Comparison of ENCODE assay signal across 34 cellular contexts in genomic region chr13:28409648-28410047, GRCh38.
DNase-seq lines count a peak whose midpoint lies in the region; ATAC-seq and TF ChIP-seq lines count a peak whose summit lies in the region.
"Had no signal": no experiment of that assay in that cellular context is flagged by ENCODE, and none has a peak within 500 bp of the region (broad histone marks: within the 10 kb centered on the region; RNA-seq: fewer than 3 reads in every experiment).

No MANE protein-coding gene starts in this region.

- TF ChIP-seq CTCF in left ventricle myocardium inferior (IDR thresholded peaks at IDR 0.05; ENCODE audit: borderline replicate concordance) (no peak), mesothelial cell of epicardium (IDR thresholded peaks at IDR 0.05; ENCODE audit: unreplicated experiment) (no peak)

- H3K9me3 ChIP-seq in left ventricle myocardium inferior (replicated peaks) (no peaks in the 10 kb centered on the region), subcutaneous abdominal adipose tissue (ENCODE audit: control insufficient read depth in 5 of 5, low read length in 5 of 5) (no peaks in the 10 kb centered on the region)
- H3K9me3 ChIP-seq: A549, ascending aorta, BE2C, stomach, tibial artery, vagina had no signal

- H3K27me3 ChIP-seq in left ventricle myocardium inferior (ENCODE audit: low read depth) (no peaks in the 10 kb centered on the region), subcutaneous abdominal adipose tissue (ENCODE audit: control insufficient read depth in 5 of 5, insufficient read depth in 4 of 5, low read length in 5 of 5) (peaks cover 0 to 6% (median 0%) of the 10 kb centered on the region in 5 donors)
- H3K27me3 ChIP-seq: ascending aorta, BE2C, hepatocyte, tibial artery, vagina had no signal

- peaks cover 72% of the 10 kb centered on the region for H3K4me1 ChIP-seq in left ventricle myocardium inferior
- H3K4me1 ChIP-seq in subcutaneous abdominal adipose tissue (ENCODE audit: control insufficient read depth in 5 of 5, insufficient read depth in 5 of 5, low read length in 5 of 5): peaks cover 0 to 44% (median 4%) of the 10 kb centered on the region in 5 donors
- H3K4me1 ChIP-seq: A549, ascending aorta, tibial artery, vagina had no signal

- H3K4me3 Mint-ChIP-seq in mesothelial cell of epicardium: no peak overlapping the region
- H3K4me3 Mint-ChIP-seq: activated naive CD8-positive, alpha-beta T cell treated with anti-CD3 and anti-CD28 coated beads, Interleukin-2, amount 10 ng/mL, durations not matched to agents 7 days and 5 days; activated T-cell treated with anti-CD3 and anti-CD28 coated beads, Interleukin-2, amount 50 U/mL, for 4 hours; effector memory CD8-positive, alpha-beta T cell; neural crest cell; T-helper 1 cell treated with Interleukin-12 subunit alpha and Interleukin-12 subunit beta and Interleukin-4 antibody, amounts not matched to agents 30 μg/mL and 1 μg/mL, for 36 hours had no signal

- H3K27ac Mint-ChIP-seq in mesothelial cell of epicardium: no peak overlapping the region
- H3K27ac Mint-ChIP-seq: activated naive CD8-positive, alpha-beta T cell treated with anti-CD3 and anti-CD28 coated beads, Interleukin-2, amount 10 ng/mL, durations not matched to agents 7 days and 5 days; effector memory CD8-positive, alpha-beta T cell; T-helper 1 cell treated with Interleukin-12 subunit alpha and Interleukin-12 subunit beta and Interleukin-4 antibody, amounts not matched to agents 30 μg/mL and 1 μg/mL, for 36 hours had no signal

- intact Hi-C loops in left ventricle myocardium inferior (cut with micrococcal nuclease): no loop called here
- intact Hi-C loops in left ventricle myocardium superior (cut with micrococcal nuclease): no loop called here

- H3K36me3 ChIP-seq in left ventricle myocardium inferior (peaks cover 10% of the 10 kb centered on the region), subcutaneous abdominal adipose tissue (ENCODE audit: control insufficient read depth in 5 of 5, insufficient read depth in 5 of 5, low read length in 5 of 5) (peaks cover 0 to 9% (median 0%) of the 10 kb centered on the region in 5 donors)
- H3K36me3 ChIP-seq: ascending aorta, BE2C, stomach, tibial artery, vagina had no signal

- no peak overlapping the region for H3K9ac ChIP-seq in subcutaneous abdominal adipose tissue (ENCODE audit: low read length in 5 of 5)
- H3K9ac ChIP-seq: parathyroid adenoma had no signal

- H3K27me3 Mint-ChIP-seq in mesothelial cell of epicardium (ENCODE audit: low read depth): no peaks in the 10 kb centered on the region

- no peaks in the 10 kb centered on the region for H3K9me3 Mint-ChIP-seq in mesothelial cell of epicardium
- H3K9me3 Mint-ChIP-seq: activated naive CD8-positive, alpha-beta T cell treated with anti-CD3 and anti-CD28 coated beads, Interleukin-2, amount 10 ng/mL, durations not matched to agents 7 days and 5 days; activated T-cell treated with anti-CD3 and anti-CD28 coated beads, Interleukin-2, amount 50 U/mL, for 4 hours; effector memory CD8-positive, alpha-beta T cell; neural crest cell; T-helper 1 cell treated with Interleukin-12 subunit alpha and Interleukin-12 subunit beta and Interleukin-4 antibody, amounts not matched to agents 30 μg/mL and 1 μg/mL, for 36 hours had no signal

- peak overlapping the region; percentile 73 for H3K27ac ChIP-seq in left ventricle myocardium inferior (replicated peaks)
- peak overlapping the region; percentile 37 for H3K27ac ChIP-seq in subcutaneous abdominal adipose tissue (ENCODE audit: low read depth, low read length)
- H3K27ac ChIP-seq: A549, ascending aorta, stomach, tibial artery had no signal

- peaks cover 16% of the 10 kb centered on the region for H3K4me1 Mint-ChIP-seq in mesothelial cell of epicardium

- H3K36me3 Mint-ChIP-seq in mesothelial cell of epicardium: no peaks in the 10 kb centered on the region
- H3K36me3 Mint-ChIP-seq: activated naive CD8-positive, alpha-beta T cell treated with anti-CD3 and anti-CD28 coated beads, Interleukin-2, amount 10 ng/mL, durations not matched to agents 7 days and 5 days had no signal

- ATAC-seq in left ventricle myocardium superior: no peak
- ATAC-seq: A549; activated T-cell treated with anti-CD3 and anti-CD28 coated beads, Interleukin-2, amount 50 U/mL, for 4 hours; effector memory CD8-positive, alpha-beta T cell; esophagus mucosa; PC-3; SK-N-SH treated with all-trans-retinoic acid at 6 μM for 48 hours had no signal

- DNase-seq in left ventricle myocardium inferior (no peak), left ventricle myocardium superior (no peak), OCI-M1 (lab: John Stamatoyannopoulos, UW) (peak; percentile 45), fibroblast of peridontal ligament (ENCODE audit: extremely low read depth) (peak; percentile 50), NCI-H2171 (lab: John Stamatoyannopoulos, UW) (no peak), H4 (ENCODE audit: low spot score) (no peak), mesothelial cell of epicardium (ENCODE audit: low spot score in 2 of 2, unreplicated experiment in 2 of 2) (no peak)
- DNase-seq: activated CD4-positive, alpha-beta T cell treated with anti-CD3 and anti-CD28 coated beads, Interleukin-2, amount 50 U/mL, for 1 hour; activated CD4-positive, CD25-positive, alpha-beta regulatory T cell; activated gamma-delta T cell treated with Interleukin-2 at 50 U/mL for 16 hours; activated naive CD8-positive, alpha-beta T cell treated with anti-CD3 and anti-CD28 coated beads, Interleukin-2, amount 10 ng/mL, durations not matched to agents 7 days and 5 days; activated T-cell treated with anti-CD3 and anti-CD28 coated beads, Interleukin-2, amount 50 U/mL, for 4 hours; BE2C; cortex of kidney; DMS153; effector memory CD8-positive, alpha-beta T cell; foreskin melanocyte; NCI-H1048; NCI-H1694 treated with DMSO at 0.1 percent for 48 hours; NCI-H526; PC-3; stimulated activated CD4-positive, alpha-beta T cell treated with anti-CD3 and anti-CD28 coated beads, Interleukin-2, amount 100 ng/mL, for 48 hours; stomach; tibial artery had no signal

- H3K4me3 ChIP-seq in left ventricle myocardium inferior (no peak overlapping the region), subcutaneous abdominal adipose tissue (ENCODE audit: low read depth in 1 of 5, low read length in 5 of 5) (no peak overlapping the region)
- H3K4me3 ChIP-seq: A549, ascending aorta, hepatocyte, stomach, tibial artery, vagina had no signal

Comparison
In these comparisons a context has a peak if more than half of its experiments do, and no peak if none do; other contexts are left out.
1. DNase-seq: peak in OCI-M1 (single experiment) and fibroblast of peridontal ligament (single experiment); none in left ventricle myocardium inferior (single experiment), left ventricle myocardium superior (single experiment), NCI-H2171 (single experiment), H4 (single experiment) and mesothelial cell of epicardium (0 of 2).